ENCODE assay signal across 10 cellular contexts in genomic region chr18:11608618-11609017, GRCh38. TPM values are rescaled to one million over a fixed set of nuclear protein-coding genes. Genes with fewer than 3 reads are reported as not detected.
"Had no signal": no experiment of that assay in that cellular context is flagged by ENCODE, and none has a peak within 500 bp of the region (broad histone marks: within the 10 kb centered on the region; RNA-seq: fewer than 3 reads in every experiment).

No MANE protein-coding gene starts in this region.

RNA-seq across cellular contexts. Expression of gene SLC35G4, which starts 0.8 kb away (rescaled TPM):
- total RNA-seq: OCI-LY7, PC-3, PC-9, Peyer's patch, Right ventricle myocardium inferior, Right ventricle myocardium superior, RPMI7951, SJCRH30, SJSA1, SK-MEL-5 had no signal
